ENCODE assay signal across 13 cellular contexts in the genomic region with DNA sequence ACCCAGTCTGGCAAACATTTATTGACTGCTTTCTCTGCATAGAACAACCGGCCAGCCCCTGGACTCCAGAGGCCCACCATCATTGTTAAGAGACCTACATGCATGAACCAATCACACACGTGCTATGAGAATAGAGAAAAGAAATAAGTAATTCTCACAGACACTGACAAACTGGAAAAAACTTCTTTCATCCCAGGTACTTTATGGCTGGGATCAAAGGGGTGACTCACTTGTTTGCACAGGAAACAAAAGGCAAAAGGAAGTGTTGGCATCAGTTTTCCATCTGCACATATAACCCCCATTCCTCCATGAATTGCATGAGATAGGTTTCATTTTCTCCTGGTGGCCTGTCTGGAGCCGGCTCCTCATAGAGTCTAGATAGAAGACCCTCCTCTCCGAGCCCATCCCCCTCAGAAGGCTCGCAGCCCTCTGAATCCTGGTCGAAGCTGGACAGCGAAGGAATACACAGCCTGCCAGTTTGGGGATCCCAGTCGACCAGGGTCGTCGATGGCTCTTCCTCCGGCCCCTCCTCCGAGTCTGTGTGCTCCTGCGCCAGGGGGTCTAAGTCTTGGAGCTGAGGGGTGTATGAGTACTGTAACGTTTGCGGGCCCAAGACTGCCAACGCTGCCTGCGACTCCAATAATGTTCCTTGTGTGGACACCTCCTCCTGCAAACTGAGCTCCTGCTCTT. TPM values are rescaled to one million over a fixed set of nuclear protein-coding genes. Genes with fewer than 3 reads are reported as not detected.
A peak's percentile ranks its signal among the peaks of the same experiment; 100 is the strongest.
DNase-seq lines count a peak whose midpoint lies in the region; ATAC-seq and TF ChIP-seq lines count a peak whose summit lies in the region.
"Had no signal": no experiment of that assay in that cellular context is flagged by ENCODE, and none has a peak within 500 bp of the region (broad histone marks: within the 10 kb centered on the region; RNA-seq: fewer than 3 reads in every experiment).

No MANE protein-coding gene starts in this region.

- H3K27ac ChIP-seq in GM23248, result no peak overlapping the region
- H3K27ac ChIP-seq: uterus had no signal

- no peaks in the 10 kb centered on the region; the same call in 1 of the 2 replicates for H3K27me3 ChIP-seq in GM23248 (replicated peaks; ENCODE audit: insufficient read depth)
- H3K27me3 ChIP-seq: uterus had no signal

- no peak for ATAC-seq in HG02610 (IDR thresholded peaks at IDR 0.05; ENCODE audit: unreplicated experiment)

- H3K4me2 ChIP-seq in GM23248 (ENCODE audit: unreplicated experiment), result no peak overlapping the region

- H3K4me1 ChIP-seq in GM23248 (ENCODE audit: insufficient read depth), result no peaks in the 10 kb centered on the region
- H3K4me1 ChIP-seq: uterus had no signal

- TF ChIP-seq CTCF in fibroblast of pulmonary artery (IDR thresholded peaks at IDR 0.05; ENCODE audit: low read length, missing control alignments), result no peak

- H3K4me3 ChIP-seq in fibroblast of pulmonary artery (replicated peaks; ENCODE audit: low read depth, low read length), result no peak overlapping the region
- H3K4me3 ChIP-seq in GM23248, result no peak overlapping the region
- H3K4me3 ChIP-seq: uterus had no signal

- no peaks in the 10 kb centered on the region for H3K36me3 ChIP-seq in GM23248 (ENCODE audit: low read depth)
- H3K36me3 ChIP-seq: uterus had no signal

- H3K9me2 ChIP-seq in GM23248 (ENCODE audit: insufficient read depth), result no peaks in the 10 kb centered on the region

- H3F3A ChIP-seq in GM23248 (ENCODE audit: insufficient read depth), result no peaks in the 10 kb centered on the region

- H3K79me2 ChIP-seq in GM23248 (ENCODE audit: insufficient read depth), result no peaks in the 10 kb centered on the region

- no peaks in the 10 kb centered on the region for H3K9me3 ChIP-seq in GM23248 (ENCODE audit: low read depth)
- H3K9me3 ChIP-seq: uterus had no signal

- in situ Hi-C loops in GM23248 (cut with MboI), result no loop called here

- H2AFZ ChIP-seq in GM23248, result no peak overlapping the region

- no peak overlapping the region for H3K9ac ChIP-seq in GM23248

- 49 to 51% methylated on average over 17 of the region's 17 CpGs for WGBS in GM23248 (ENCODE audit: low coverage in 1 of 2, low lambda C conversion rate in 2 of 2, missing lambda C conversion rate in 2 of 2), 2 experiments

- H4K20me1 ChIP-seq in GM23248 (ENCODE audit: insufficient read depth), result no peaks in the 10 kb centered on the region

- DNase-seq in HPDE6-E6E7 (ENCODE audit: extremely low spot score), result peak; percentile 44
- DNase-seq in NCI-H748 treated with DMSO at 0.1 percent for 48 hours (lab: John Stamatoyannopoulos, UW), result peak; percentile 49
- peak; percentile 10 for DNase-seq in fibroblast of pulmonary artery (ENCODE audit: low read depth)
- DNase-seq in pulmonary artery endothelial cell (ENCODE audit: low read depth, low spot score), result peak; percentile 7
- no peak for DNase-seq in NCI-H446 treated with DMSO at 0.1 percent for 48 hours (lab: John Stamatoyannopoulos, UW)
- DNase-seq in GM23248, result no peak
- DNase-seq: activated CD4-positive, alpha-beta T cell treated with anti-CD3 and anti-CD28 coated beads, Interleukin-2, amount 50 U/mL, for 1 hour; activated naive CD4-positive, alpha-beta T cell treated with anti-CD3 and anti-CD28 coated beads, Interleukin-2, amount 50 U/mL, for 16 hours; effector CD8-positive, alpha-beta T cell; hippocampal formation; NCI-H2227 treated with DMSO at 0.1 percent for 48 hours; uterus had no signal

RNA-seq across cellular contexts. Expression of a gene that starts 43.3 kb away (rescaled TPM):
- under 0.01 TPM in 1 of 2 replicates, not detected in the other for total RNA-seq in pulmonary artery endothelial cell
- 0.13 TPM in 1 of 2 replicates, not detected in the other for total RNA-seq in GM23248 (2014; rRNA removed; shearing (Covaris generic))
- polyA plus RNA-seq in GM23248 (2016; fragmentation: Nextera tagmentation; extraction: Ambion mirVana), result not detected in 2 replicates

Comparison
In these comparisons a context has a peak if more than half of its experiments do, and no peak if none do; other contexts are left out.
1. DNase-seq: peak in HPDE6-E6E7 (single experiment), NCI-H748 treated with DMSO at 0.1 percent for 48 hours (single experiment), fibroblast of pulmonary artery (single experiment) and pulmonary artery endothelial cell (single experiment); none in NCI-H446 treated with DMSO at 0.1 percent for 48 hours (single experiment) and GM23248 (single experiment).